14 cellular contexts compared by ENCODE assay signal in genomic region chrX:23752740-23753435, GRCh38. TPM values are rescaled to one million over a fixed set of nuclear protein-coding genes. Genes with fewer than 3 reads are reported as not detected.
DNase-seq lines count a peak whose midpoint lies in the region; ATAC-seq and TF ChIP-seq lines count a peak whose summit lies in the region.
"Had no signal": no experiment of that assay in that cellular context is flagged by ENCODE, and none has a peak within 500 bp of the region (broad histone marks: within the 10 kb centered on the region; RNA-seq: fewer than 3 reads in every experiment).

No MANE protein-coding gene starts in this region.

- H3K27ac ChIP-seq in foreskin keratinocyte (no peak overlapping the region), smooth muscle cell (ENCODE audit: low read depth) (peak overlapping the region; percentile 90)

- H3K4me3 ChIP-seq in adipocyte (ENCODE audit: low read length) (no peak overlapping the region), smooth muscle cell (no peak overlapping the region)

- WGBS in smooth muscle cell (ENCODE audit: low lambda C conversion rate) = 57% methylated on average over 2 of the region's 2 CpGs

- peak; percentile 85 for DNase-seq in EL
- peak; percentile 77 for DNase-seq in adipocyte (ENCODE audit: low read depth)
- peak; percentile 24 to 73 for DNase-seq in foreskin keratinocyte
- no peak for DNase-seq in smooth muscle cell (lab: John Stamatoyannopoulos, UW; ENCODE audit: unreplicated experiment)
- DNase-seq in activated naive CD4-positive, alpha-beta T cell (lab: John Stamatoyannopoulos, UW) = no peak
- no peak for DNase-seq in stimulated activated CD4-positive, alpha-beta T cell treated with anti-CD3 and anti-CD28 coated beads, Interleukin-4, amount 100 ng/mL, for 24 hours
- DNase-seq in AML-193 (lab: John Stamatoyannopoulos, UW) = no peak
- DNase-seq: Calu3, islet precursor cell, natural killer cell, NCI-H1417 treated with DMSO at 0.1 percent for 48 hours, NCI-H69, SIG-M5 had no signal

- H3K9me3 ChIP-seq in adipocyte (ENCODE audit: control insufficient read depth, low read length) (no peaks in the 10 kb centered on the region), smooth muscle cell (replicated peaks; ENCODE audit: low read depth) (no peaks in the 10 kb centered on the region)

- H3K36me3 ChIP-seq in adipocyte (ENCODE audit: control insufficient read depth, insufficient read depth, low read length, severe bottlenecking) (no peaks in the 10 kb centered on the region), smooth muscle cell (ENCODE audit: low read depth) (no peaks in the 10 kb centered on the region)

- H3K4me1 ChIP-seq in adipocyte (ENCODE audit: control insufficient read depth, insufficient read depth, low read length) (no peaks in the 10 kb centered on the region), foreskin keratinocyte (peaks cover 9% of the 10 kb centered on the region), smooth muscle cell (ENCODE audit: low read depth) (no peaks in the 10 kb centered on the region)

- no peak overlapping the region for H2AFZ ChIP-seq in smooth muscle cell (ENCODE audit: low read depth)

- H3F3A ChIP-seq in smooth muscle cell (ENCODE audit: low read depth) = no peaks in the 10 kb centered on the region

- H3K4me2 ChIP-seq in smooth muscle cell = peak overlapping the region; percentile 62

- ATAC-seq in foreskin keratinocyte (peak; percentile 52), HG03439 (IDR thresholded peaks at IDR 0.05; ENCODE audit: unreplicated experiment) (no peak)
- ATAC-seq: natural killer cell had no signal

- H4K20me1 ChIP-seq in smooth muscle cell (ENCODE audit: low read depth) = no peaks in the 10 kb centered on the region

- no peaks in the 10 kb centered on the region for H3K79me2 ChIP-seq in smooth muscle cell (ENCODE audit: low read depth)

- no peak for TF ChIP-seq CTCF in foreskin keratinocyte (conservative IDR thresholded peaks at IDR 0.05)
- TF ChIP-seq CTCF in smooth muscle cell (IDR thresholded peaks at IDR 0.05; ENCODE audit: borderline replicate concordance, insufficient read depth, poor library complexity, severe bottlenecking) = no peak

- H3K9ac ChIP-seq in adipocyte (ENCODE audit: low read length) (no peak overlapping the region), smooth muscle cell (ENCODE audit: low read depth) (peak overlapping the region; percentile 41)

- H3K27me3 ChIP-seq in adipocyte (replicated peaks; ENCODE audit: control insufficient read depth, insufficient read depth, low read length) (no peaks in the 10 kb centered on the region), foreskin keratinocyte (no peaks in the 10 kb centered on the region), smooth muscle cell (ENCODE audit: low read depth) (no peaks in the 10 kb centered on the region)

RNA-seq across cellular contexts. Expression of gene ACOT9, which starts 9.8 kb away (rescaled TPM):
- total RNA-seq in foreskin keratinocyte (71.8 and 74.1 TPM in 2 replicates), smooth muscle cell (60.8 and 73.2 TPM in 2 replicates)
- polyA plus RNA-seq in foreskin keratinocyte (59.6 and 63.1 TPM in 2 replicates), smooth muscle cell (55.4 and 57.4 TPM in 2 replicates)

RNA-seq across cellular contexts. Expression of gene SAT1, which starts 30.1 kb away (rescaled TPM):
- total RNA-seq in foreskin keratinocyte = 258 and 280 TPM in 2 replicates
- 264 and 271 TPM in 2 replicates for polyA plus RNA-seq in foreskin keratinocyte
- total RNA-seq in smooth muscle cell = 683 and 777 TPM in 2 replicates
- 399 and 781 TPM in 2 replicates for polyA plus RNA-seq in smooth muscle cell

Comparison
In these comparisons a context has a peak if more than half of its experiments do, and no peak if none do; other contexts are left out.
1. DNase-seq: peak in EL (single experiment), adipocyte (single experiment) and foreskin keratinocyte (2 of 2); none in smooth muscle cell (single experiment), activated naive CD4-positive, alpha-beta T cell (0 of 4), stimulated activated CD4-positive, alpha-beta T cell treated with anti-CD3 and anti-CD28 coated beads, Interleukin-4, amount 100 ng/mL, for 24 hours (single experiment) and AML-193 (0 of 2).